1 cellular context compared by ENCODE assay signal in genomic region chr2:202883987-202884675, GRCh38.
TF ChIP-seq lines count a peak whose summit lies in the region.

No MANE protein-coding gene starts in this region.

TF ChIP-seq in HCT116, 20 proteins besides CTCF, POLR2A, EP300 and RAD21 (continued from another document):
- TF ChIP-seq ZBTB33 (IDR thresholded peaks at IDR 0.05; ENCODE audit: extremely low read depth, insufficient replicate concordance, low read length): no peak
- TF ChIP-seq FOSL1 (IDR thresholded peaks at IDR 0.05; ENCODE audit: low read depth): no peak
